ENCODE assay signal across 8 cellular contexts in genomic region chr10:113704637-113705343, GRCh38. TPM values are rescaled to one million over a fixed set of nuclear protein-coding genes. Genes with fewer than 3 reads are reported as not detected.
DNase-seq lines count a peak whose midpoint lies in the region; ATAC-seq and TF ChIP-seq lines count a peak whose summit lies in the region.

No MANE protein-coding gene starts in this region.

- DNase-seq in AML-193 (lab: John Stamatoyannopoulos, UW) (peak; percentile 23 to 45), GM12864 (ENCODE audit: low read depth) (no peak), NCI-H2227 (lab: John Stamatoyannopoulos, UW; ENCODE audit: unreplicated experiment) (peak; percentile 53), breast epithelium (ENCODE audit: low spot score in 2 of 2) (no peak), left kidney (ENCODE audit: low read depth, low spot score) (peak; percentile 79)
- no peak for DNase-seq in central memory CD4-positive, alpha-beta T cell
- no peak for DNase-seq in stimulated activated CD4-positive, alpha-beta T cell treated with anti-CD3 and anti-CD28 coated beads, Interleukin-12 subunit alpha, Interleukin-12 subunit beta, amount 100 ng/mL, for 4 hours

- peak; percentile 55 for TF ChIP-seq CTCF in GM12864 (IDR thresholded peaks at IDR 0.05; ENCODE audit: low read depth, low read length, missing control alignments)
- peak; percentile 32 to 57 (median 47) for TF ChIP-seq CTCF in breast epithelium (IDR thresholded peaks at IDR 0.05)

- no peak for ATAC-seq in HG02571 (IDR thresholded peaks at IDR 0.05; ENCODE audit: unreplicated experiment)

- H3K4me3 ChIP-seq in GM12864 (ENCODE audit: low read depth, low read length) (no peak overlapping the region), breast epithelium (no peak overlapping the region)

- intact Hi-C loops in breast epithelium (cut with DNase I; ENCODE audit: low total_unique reads): no loop called here

- peaks cover 0 to 8% of the 10 kb centered on the region in 2 donors for H3K4me1 ChIP-seq in breast epithelium

- no peaks in the 10 kb centered on the region for H3K36me3 ChIP-seq in breast epithelium

- no peak for TF ChIP-seq POLR2A in breast epithelium (IDR thresholded peaks at IDR 0.05)

- H3K27ac ChIP-seq in breast epithelium: no peak overlapping the region

- H3K27me3 ChIP-seq in breast epithelium: no peaks in the 10 kb centered on the region

- H3K9me3 ChIP-seq in breast epithelium: no peaks in the 10 kb centered on the region

RNA-seq across cellular contexts. Expression of gene CASP7, which starts 25.1 kb away (rescaled TPM):
- total RNA-seq in breast epithelium: 10 to 100 TPM; 19.0 to 27.2 (median 24.3) TPM

RNA-seq across cellular contexts. Expression of gene NRAP, which starts 40.9 kb away (rescaled TPM):
- total RNA-seq in breast epithelium: not detected

RNA-seq across cellular contexts. Expression of gene PLEKHS1, which starts 46.7 kb away (rescaled TPM):
- 10 to 100 TPM in 2 of 3 donors, not detected in 1; 23.6 to 30.0 TPM for total RNA-seq in breast epithelium

Comparison
In these comparisons a context has a peak if more than half of its experiments do, and no peak if none do; other contexts are left out.
1. DNase-seq: peak in AML-193 (2 of 2), NCI-H2227 (single experiment) and left kidney (single experiment); none in GM12864 (single experiment), breast epithelium (0 of 2), central memory CD4-positive, alpha-beta T cell (single experiment) and stimulated activated CD4-positive, alpha-beta T cell treated with anti-CD3 and anti-CD28 coated beads, Interleukin-12 subunit alpha, Interleukin-12 subunit beta, amount 100 ng/mL, for 4 hours (single experiment).